1 cellular context compared by ENCODE assay signal in the genomic region with DNA sequence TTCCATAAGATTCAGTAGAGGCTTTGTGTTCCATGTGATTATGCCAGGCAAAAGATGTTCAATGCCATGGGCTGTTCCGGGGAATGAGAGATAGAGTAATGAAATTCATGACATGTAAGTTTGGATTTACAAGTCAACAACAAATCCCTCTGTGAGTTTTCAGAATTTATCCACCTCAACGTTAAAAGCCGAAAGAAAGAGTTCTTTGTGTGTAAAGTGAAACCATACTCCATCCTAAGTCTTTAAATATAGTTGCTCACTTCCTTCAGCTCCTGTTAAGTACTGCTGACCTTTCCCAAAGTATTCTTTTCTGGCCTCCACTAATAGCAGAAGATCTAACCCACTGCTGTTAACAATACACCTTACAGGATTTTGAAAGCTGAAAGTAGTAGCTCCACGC.
TF ChIP-seq lines count a peak whose summit lies in the region.

No MANE protein-coding gene starts in this region.

TF ChIP-seq in endothelial cell of umbilical vein, 7 proteins besides CTCF, POLR2A, EP300 and RAD21:
- no peak for TF ChIP-seq JUN (IDR thresholded peaks at IDR 0.05; ENCODE audit: borderline replicate concordance, insufficient read depth, insufficient read length, low read depth)
TF ChIP-seq in endothelial cell of umbilical vein: peak in this region for 0.
